ENCODE assay signal across 8 cellular contexts in genomic region chr4:157751631-157752030, GRCh38.
"Had no signal": no experiment of that assay in that cellular context is flagged by ENCODE, and none has a peak within 500 bp of the region (broad histone marks: within the 10 kb centered on the region; RNA-seq: fewer than 3 reads in every experiment).

No MANE protein-coding gene starts in this region.

- H3K9ac ChIP-seq: GM23248 had no signal

- DNase-seq: GM23248, GOT3, H7, HFFc6, IMR-90 had no signal

- ATAC-seq: HCT116 had no signal

- FAIRE-seq: HTR-8/SVneo had no signal

- H3K9me3 ChIP-seq: HAP-1 had no signal

- H3K27ac ChIP-seq: GM23248 had no signal

- H3K4me1 ChIP-seq: HAP-1 had no signal

- H3K4me3 ChIP-seq: GM23248, HAP-1 had no signal

- H3K36me3 ChIP-seq: HAP-1 had no signal

- H2AFZ ChIP-seq: GM23248 had no signal
